In the genomic region with DNA sequence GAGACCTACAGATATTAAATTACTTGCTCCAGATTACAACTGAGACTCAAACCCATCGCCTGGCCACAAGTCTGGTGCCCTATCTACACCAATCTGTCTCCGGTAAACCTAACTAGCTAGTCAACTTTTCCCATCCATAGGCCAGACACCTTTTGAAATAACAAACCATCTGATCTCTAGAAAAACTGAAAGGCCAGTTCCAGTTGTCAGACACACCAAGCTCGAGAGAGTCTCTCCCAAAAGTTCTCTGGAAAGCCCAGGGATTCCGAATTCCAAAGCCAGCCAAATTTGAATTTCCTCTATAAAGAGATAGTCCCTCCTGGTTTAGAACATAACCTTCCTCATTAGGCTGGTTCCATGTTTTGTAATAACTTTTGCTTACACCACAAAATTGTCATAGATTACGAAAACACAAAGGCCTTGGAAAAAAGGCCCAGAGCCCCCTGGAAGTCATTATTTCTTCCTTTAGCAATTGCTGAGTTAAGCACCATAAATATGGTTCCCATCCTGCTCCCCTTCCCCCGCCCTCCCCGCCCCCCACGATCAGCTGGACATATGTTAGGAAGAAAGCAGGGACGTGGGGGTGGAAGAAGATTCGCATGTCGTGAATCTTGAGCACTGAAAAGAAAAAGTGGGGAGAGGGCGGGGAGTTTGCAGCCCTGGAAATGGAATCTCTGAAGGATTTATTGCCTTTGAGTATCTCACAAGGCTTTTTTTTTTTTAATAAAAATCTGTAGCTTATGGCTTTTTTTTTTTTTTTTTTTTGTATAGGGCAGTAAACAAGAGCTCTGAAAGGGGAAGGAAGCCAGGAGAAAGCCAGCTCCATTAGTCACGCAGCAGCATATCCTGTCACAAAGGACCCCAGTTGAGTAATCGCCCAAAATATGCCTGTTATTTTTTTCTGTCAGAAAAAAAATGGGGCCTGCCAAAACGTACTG, we compare ENCODE assay signal across 2 cellular contexts.
A peak's percentile ranks its signal among the peaks of the same experiment; 100 is the strongest.
TF ChIP-seq lines count a peak whose summit lies in the region.

No MANE protein-coding gene starts in this region.

TF ChIP-seq in Ishikawa, 13 proteins besides CTCF, POLR2A, EP300 and RAD21 (continued from another document):
- TF ChIP-seq, protein P1, sequence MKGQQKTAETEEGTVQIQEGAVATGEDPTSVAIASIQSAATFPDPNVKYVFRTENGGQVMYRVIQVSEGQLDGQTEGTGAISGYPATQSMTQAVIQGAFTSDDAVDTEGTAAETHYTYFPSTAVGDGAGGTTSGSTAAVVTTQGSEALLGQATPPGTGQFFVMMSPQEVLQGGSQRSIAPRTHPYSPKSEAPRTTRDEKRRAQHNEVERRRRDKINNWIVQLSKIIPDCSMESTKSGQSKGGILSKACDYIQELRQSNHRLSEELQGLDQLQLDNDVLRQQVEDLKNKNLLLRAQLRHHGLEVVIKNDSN (IDR thresholded peaks at IDR 0.05): no peak
- TF ChIP-seq FOXM1 (IDR thresholded peaks at IDR 0.05; ENCODE audit: borderline replicate concordance, low read depth) (peak; percentile 55; the same call in 1 of the 2 replicates), YY1 (IDR thresholded peaks at IDR 0.05; ENCODE audit: low read depth) (no peak), TCF12 (IDR thresholded peaks at IDR 0.05; ENCODE audit: low read depth) (peak; percentile 33; the same call in 1 of the 2 replicates), ZBTB7A (IDR thresholded peaks at IDR 0.05; ENCODE audit: low read depth) (0 out of 2 replicates have a peak, but pooled peaks have one; percentile 35), TAF1 (IDR thresholded peaks at IDR 0.05; ENCODE audit: low read depth) (no peak)
- TF ChIP-seq, protein P2, sequence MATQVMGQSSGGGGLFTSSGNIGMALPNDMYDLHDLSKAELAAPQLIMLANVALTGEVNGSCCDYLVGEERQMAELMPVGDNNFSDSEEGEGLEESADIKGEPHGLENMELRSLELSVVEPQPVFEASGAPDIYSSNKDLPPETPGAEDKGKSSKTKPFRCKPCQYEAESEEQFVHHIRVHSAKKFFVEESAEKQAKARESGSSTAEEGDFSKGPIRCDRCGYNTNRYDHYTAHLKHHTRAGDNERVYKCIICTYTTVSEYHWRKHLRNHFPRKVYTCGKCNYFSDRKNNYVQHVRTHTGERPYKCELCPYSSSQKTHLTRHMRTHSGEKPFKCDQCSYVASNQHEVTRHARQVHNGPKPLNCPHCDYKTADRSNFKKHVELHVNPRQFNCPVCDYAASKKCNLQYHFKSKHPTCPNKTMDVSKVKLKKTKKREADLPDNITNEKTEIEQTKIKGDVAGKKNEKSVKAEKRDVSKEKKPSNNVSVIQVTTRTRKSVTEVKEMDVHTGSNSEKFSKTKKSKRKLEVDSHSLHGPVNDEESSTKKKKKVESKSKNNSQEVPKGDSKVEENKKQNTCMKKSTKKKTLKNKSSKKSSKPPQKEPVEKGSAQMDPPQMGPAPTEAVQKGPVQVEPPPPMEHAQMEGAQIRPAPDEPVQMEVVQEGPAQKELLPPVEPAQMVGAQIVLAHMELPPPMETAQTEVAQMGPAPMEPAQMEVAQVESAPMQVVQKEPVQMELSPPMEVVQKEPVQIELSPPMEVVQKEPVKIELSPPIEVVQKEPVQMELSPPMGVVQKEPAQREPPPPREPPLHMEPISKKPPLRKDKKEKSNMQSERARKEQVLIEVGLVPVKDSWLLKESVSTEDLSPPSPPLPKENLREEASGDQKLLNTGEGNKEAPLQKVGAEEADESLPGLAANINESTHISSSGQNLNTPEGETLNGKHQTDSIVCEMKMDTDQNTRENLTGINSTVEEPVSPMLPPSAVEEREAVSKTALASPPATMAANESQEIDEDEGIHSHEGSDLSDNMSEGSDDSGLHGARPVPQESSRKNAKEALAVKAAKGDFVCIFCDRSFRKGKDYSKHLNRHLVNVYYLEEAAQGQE (IDR thresholded peaks at IDR 0.05; ENCODE audit: low read depth): no peak

TF ChIP-seq in WTC11, 78 proteins besides CTCF, POLR2A, EP300 and RAD21:
- TF ChIP-seq, protein P3, sequence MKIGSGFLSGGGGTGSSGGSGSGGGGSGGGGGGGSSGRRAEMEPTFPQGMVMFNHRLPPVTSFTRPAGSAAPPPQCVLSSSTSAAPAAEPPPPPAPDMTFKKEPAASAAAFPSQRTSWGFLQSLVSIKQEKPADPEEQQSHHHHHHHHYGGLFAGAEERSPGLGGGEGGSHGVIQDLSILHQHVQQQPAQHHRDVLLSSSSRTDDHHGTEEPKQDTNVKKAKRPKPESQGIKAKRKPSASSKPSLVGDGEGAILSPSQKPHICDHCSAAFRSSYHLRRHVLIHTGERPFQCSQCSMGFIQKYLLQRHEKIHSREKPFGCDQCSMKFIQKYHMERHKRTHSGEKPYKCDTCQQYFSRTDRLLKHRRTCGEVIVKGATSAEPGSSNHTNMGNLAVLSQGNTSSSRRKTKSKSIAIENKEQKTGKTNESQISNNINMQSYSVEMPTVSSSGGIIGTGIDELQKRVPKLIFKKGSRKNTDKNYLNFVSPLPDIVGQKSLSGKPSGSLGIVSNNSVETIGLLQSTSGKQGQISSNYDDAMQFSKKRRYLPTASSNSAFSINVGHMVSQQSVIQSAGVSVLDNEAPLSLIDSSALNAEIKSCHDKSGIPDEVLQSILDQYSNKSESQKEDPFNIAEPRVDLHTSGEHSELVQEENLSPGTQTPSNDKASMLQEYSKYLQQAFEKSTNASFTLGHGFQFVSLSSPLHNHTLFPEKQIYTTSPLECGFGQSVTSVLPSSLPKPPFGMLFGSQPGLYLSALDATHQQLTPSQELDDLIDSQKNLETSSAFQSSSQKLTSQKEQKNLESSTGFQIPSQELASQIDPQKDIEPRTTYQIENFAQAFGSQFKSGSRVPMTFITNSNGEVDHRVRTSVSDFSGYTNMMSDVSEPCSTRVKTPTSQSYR (CRISPR knock-in tag; IDR thresholded peaks at IDR 0.05): no peak
- TF ChIP-seq, protein P1 (CRISPR knock-in tag; IDR thresholded peaks at IDR 0.05): no peak
- TF ChIP-seq, protein P4, sequence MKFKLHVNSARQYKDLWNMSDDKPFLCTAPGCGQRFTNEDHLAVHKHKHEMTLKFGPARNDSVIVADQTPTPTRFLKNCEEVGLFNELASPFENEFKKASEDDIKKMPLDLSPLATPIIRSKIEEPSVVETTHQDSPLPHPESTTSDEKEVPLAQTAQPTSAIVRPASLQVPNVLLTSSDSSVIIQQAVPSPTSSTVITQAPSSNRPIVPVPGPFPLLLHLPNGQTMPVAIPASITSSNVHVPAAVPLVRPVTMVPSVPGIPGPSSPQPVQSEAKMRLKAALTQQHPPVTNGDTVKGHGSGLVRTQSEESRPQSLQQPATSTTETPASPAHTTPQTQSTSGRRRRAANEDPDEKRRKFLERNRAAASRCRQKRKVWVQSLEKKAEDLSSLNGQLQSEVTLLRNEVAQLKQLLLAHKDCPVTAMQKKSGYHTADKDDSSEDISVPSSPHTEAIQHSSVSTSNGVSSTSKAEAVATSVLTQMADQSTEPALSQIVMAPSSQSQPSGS (CRISPR knock-in tag; IDR thresholded peaks at IDR 0.05; ENCODE audit: borderline replicate concordance, low read depth): no peak
- TF ChIP-seq SMAD4 (CRISPR knock-in tag; IDR thresholded peaks at IDR 0.05) (no peak), ZNF219 (CRISPR knock-in tag; IDR thresholded peaks at IDR 0.05; ENCODE audit: borderline replicate concordance) (no peak), SP1 (CRISPR knock-in tag; conservative IDR thresholded peaks at IDR 0.05) (no peak), ESRRA (CRISPR knock-in tag; IDR thresholded peaks at IDR 0.05; ENCODE audit: borderline replicate concordance) (no peak), RORB (CRISPR knock-in tag; IDR thresholded peaks at IDR 0.05) (no peak), KAT7 (CRISPR knock-in tag; IDR thresholded peaks at IDR 0.05; ENCODE audit: borderline replicate concordance) (no peak), ZNF263 (CRISPR knock-in tag; IDR thresholded peaks at IDR 0.05; ENCODE audit: low read depth) (no peak), TEAD1 (CRISPR knock-in tag; IDR thresholded peaks at IDR 0.05) (no peak), JAZF1 (CRISPR knock-in tag; IDR thresholded peaks at IDR 0.05) (no peak), MXD4 (CRISPR knock-in tag; IDR thresholded peaks at IDR 0.05; ENCODE audit: borderline replicate concordance) (no peak), ATF1 (CRISPR knock-in tag; IDR thresholded peaks at IDR 0.05) (no peak), NR2C2 (CRISPR knock-in tag; IDR thresholded peaks at IDR 0.05) (no peak), MYBL2 (CRISPR knock-in tag; IDR thresholded peaks at IDR 0.05) (no peak), TCF7 (CRISPR knock-in tag; IDR thresholded peaks at IDR 0.05; ENCODE audit: low read depth) (no peak)
- TF ChIP-seq, protein P5, sequence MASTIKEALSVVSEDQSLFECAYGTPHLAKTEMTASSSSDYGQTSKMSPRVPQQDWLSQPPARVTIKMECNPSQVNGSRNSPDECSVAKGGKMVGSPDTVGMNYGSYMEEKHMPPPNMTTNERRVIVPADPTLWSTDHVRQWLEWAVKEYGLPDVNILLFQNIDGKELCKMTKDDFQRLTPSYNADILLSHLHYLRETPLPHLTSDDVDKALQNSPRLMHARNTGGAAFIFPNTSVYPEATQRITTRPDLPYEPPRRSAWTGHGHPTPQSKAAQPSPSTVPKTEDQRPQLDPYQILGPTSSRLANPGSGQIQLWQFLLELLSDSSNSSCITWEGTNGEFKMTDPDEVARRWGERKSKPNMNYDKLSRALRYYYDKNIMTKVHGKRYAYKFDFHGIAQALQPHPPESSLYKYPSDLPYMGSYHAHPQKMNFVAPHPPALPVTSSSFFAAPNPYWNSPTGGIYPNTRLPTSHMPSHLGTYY (CRISPR knock-in tag; IDR thresholded peaks at IDR 0.05): no peak
- TF ChIP-seq, protein P6, sequence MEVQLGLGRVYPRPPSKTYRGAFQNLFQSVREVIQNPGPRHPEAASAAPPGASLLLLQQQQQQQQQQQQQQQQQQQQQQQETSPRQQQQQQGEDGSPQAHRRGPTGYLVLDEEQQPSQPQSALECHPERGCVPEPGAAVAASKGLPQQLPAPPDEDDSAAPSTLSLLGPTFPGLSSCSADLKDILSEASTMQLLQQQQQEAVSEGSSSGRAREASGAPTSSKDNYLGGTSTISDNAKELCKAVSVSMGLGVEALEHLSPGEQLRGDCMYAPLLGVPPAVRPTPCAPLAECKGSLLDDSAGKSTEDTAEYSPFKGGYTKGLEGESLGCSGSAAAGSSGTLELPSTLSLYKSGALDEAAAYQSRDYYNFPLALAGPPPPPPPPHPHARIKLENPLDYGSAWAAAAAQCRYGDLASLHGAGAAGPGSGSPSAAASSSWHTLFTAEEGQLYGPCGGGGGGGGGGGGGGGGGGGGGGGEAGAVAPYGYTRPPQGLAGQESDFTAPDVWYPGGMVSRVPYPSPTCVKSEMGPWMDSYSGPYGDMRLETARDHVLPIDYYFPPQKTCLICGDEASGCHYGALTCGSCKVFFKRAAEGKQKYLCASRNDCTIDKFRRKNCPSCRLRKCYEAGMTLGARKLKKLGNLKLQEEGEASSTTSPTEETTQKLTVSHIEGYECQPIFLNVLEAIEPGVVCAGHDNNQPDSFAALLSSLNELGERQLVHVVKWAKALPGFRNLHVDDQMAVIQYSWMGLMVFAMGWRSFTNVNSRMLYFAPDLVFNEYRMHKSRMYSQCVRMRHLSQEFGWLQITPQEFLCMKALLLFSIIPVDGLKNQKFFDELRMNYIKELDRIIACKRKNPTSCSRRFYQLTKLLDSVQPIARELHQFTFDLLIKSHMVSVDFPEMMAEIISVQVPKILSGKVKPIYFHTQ (CRISPR knock-in tag; IDR thresholded peaks at IDR 0.05): no peak
